Comparison of ENCODE assay signal across 28 cellular contexts in the genomic region with DNA sequence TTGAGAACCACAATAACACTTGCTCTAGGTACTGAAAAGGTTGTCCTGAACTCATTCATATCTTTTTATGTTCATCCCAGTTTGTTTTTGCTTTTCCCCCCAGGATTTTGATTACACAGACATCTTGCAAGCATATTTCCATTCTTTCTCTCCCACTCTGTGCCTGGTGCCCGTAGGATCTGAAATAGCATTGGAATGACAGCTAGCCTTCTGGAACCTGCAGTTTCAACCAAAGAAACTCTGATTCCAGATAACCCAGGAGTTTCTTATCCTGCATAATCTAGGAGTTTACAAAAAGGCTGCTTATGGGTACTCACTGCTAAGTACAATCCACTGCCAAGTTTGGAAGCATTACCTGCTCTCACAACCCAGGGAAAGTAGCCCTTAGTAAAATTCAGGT.
"Had no signal": no experiment of that assay in that cellular context is flagged by ENCODE, and none has a peak within 500 bp of the region (broad histone marks: within the 10 kb centered on the region; RNA-seq: fewer than 3 reads in every experiment).

No MANE protein-coding gene starts in this region.

- H3K4me1 Mint-ChIP-seq: activated CD4-positive, alpha-beta memory T cell treated with anti-CD3 and anti-CD28 coated beads, Interleukin-2, amount 10 ng/mL, durations not matched to agents 7 days and 5 days; central memory CD8-positive, alpha-beta T cell had no signal

- H3K27ac Mint-ChIP-seq: activated B cell treated with CpG ODN at 0.5 μM for 24 hours; activated CD4-positive, alpha-beta memory T cell treated with anti-CD3 and anti-CD28 coated beads, Interleukin-2, amount 10 ng/mL, durations not matched to agents 7 days and 5 days; activated CD4-positive, alpha-beta T cell treated with anti-CD3 and anti-CD28 coated beads, Interleukin-2, amount 10 ng/mL, durations not matched to agents 24 days and 14 days; activated naive CD8-positive, alpha-beta T cell; activated T-helper 2 cell treated with anti-CD3 and anti-CD28 coated beads, Interferon-gamma antibody, Interleukin-2, Interleukin-4, amounts not matched to agents 10 μg/mL and 5 μg/mL and 100 μg/mL, durations not matched to agents 14 hours and 24 hours and 36 hours; dendritic cell treated with granulocyte-macrophage colony-stimulating factor and Interleukin-4, amounts not matched to agents 40 ng/mL and 50 ng/mL, for 4 days; endodermal cell; T-helper 17 cell; T-helper 2 cell treated with Interferon-gamma antibody and Interleukin-4, amounts not matched to agents 5 μg/mL and 100 μg/mL, for 36 hours had no signal

- ATAC-seq: activated CD4-positive, CD25-positive, alpha-beta regulatory T cell treated with anti-CD3 and anti-CD28 coated beads, Interleukin-2, amount 50 U/mL, for 24 hours; esophagus mucosa; T-helper 17 cell had no signal

- H3K9me3 Mint-ChIP-seq: activated B cell treated with CpG ODN at 0.5 μM for 24 hours; activated CD4-positive, alpha-beta memory T cell treated with anti-CD3 and anti-CD28 coated beads, Interleukin-2, amount 10 ng/mL, durations not matched to agents 7 days and 5 days; activated CD4-positive, alpha-beta T cell treated with anti-CD3 and anti-CD28 coated beads, Interleukin-2, amount 10 ng/mL, durations not matched to agents 24 days and 14 days; activated T-helper 2 cell treated with anti-CD3 and anti-CD28 coated beads, Interferon-gamma antibody, Interleukin-2, Interleukin-4, amounts not matched to agents 10 μg/mL and 5 μg/mL and 100 μg/mL, durations not matched to agents 14 hours and 24 hours and 36 hours; central memory CD8-positive, alpha-beta T cell; dendritic cell treated with granulocyte-macrophage colony-stimulating factor and Interleukin-4, amounts not matched to agents 40 ng/mL and 50 ng/mL, for 4 days; endodermal cell; T-helper 2 cell treated with Interferon-gamma antibody and Interleukin-4, amounts not matched to agents 5 μg/mL and 100 μg/mL, for 36 hours had no signal

- H3K27me3 ChIP-seq: brain microvascular endothelial cell, dorsolateral prefrontal cortex had no signal

- H3K27me3 Mint-ChIP-seq: activated B cell treated with CpG ODN at 0.5 μM for 24 hours; activated CD4-positive, alpha-beta memory T cell treated with anti-CD3 and anti-CD28 coated beads, Interleukin-2, amount 10 ng/mL, durations not matched to agents 7 days and 5 days; activated CD4-positive, alpha-beta T cell treated with anti-CD3 and anti-CD28 coated beads, Interleukin-2, amount 10 ng/mL, durations not matched to agents 24 days and 14 days; activated naive CD8-positive, alpha-beta T cell; central memory CD8-positive, alpha-beta T cell; dendritic cell treated with granulocyte-macrophage colony-stimulating factor and Interleukin-4, amounts not matched to agents 40 ng/mL and 50 ng/mL, for 4 days; T-helper 17 cell had no signal

- H3K27ac ChIP-seq: brain microvascular endothelial cell, coronary artery, WERI-Rb-1 had no signal

- H3K4me3 Mint-ChIP-seq: activated B cell treated with CpG ODN at 0.5 μM for 24 hours; activated CD4-positive, alpha-beta memory T cell treated with anti-CD3 and anti-CD28 coated beads, Interleukin-2, amount 10 ng/mL, durations not matched to agents 7 days and 5 days; activated CD4-positive, alpha-beta T cell treated with anti-CD3 and anti-CD28 coated beads, Interleukin-2, amount 10 ng/mL, durations not matched to agents 24 days and 14 days; activated naive CD8-positive, alpha-beta T cell; central memory CD8-positive, alpha-beta T cell; dendritic cell treated with granulocyte-macrophage colony-stimulating factor and Interleukin-4, amounts not matched to agents 40 ng/mL and 50 ng/mL, for 4 days; endodermal cell; T-helper 17 cell; T-helper 2 cell treated with Interferon-gamma antibody and Interleukin-4, amounts not matched to agents 5 μg/mL and 100 μg/mL, for 36 hours had no signal

- DNase-seq: activated B cell treated with CpG ODN at 0.5 μM for 24 hours; activated CD4-positive, alpha-beta memory T cell treated with anti-CD3 and anti-CD28 coated beads, Interleukin-2, amount 10 ng/mL, durations not matched to agents 7 days and 5 days; activated CD4-positive, alpha-beta T cell treated with anti-CD3 and anti-CD28 coated beads, Interleukin-2, amount 10 ng/mL, durations not matched to agents 24 days and 14 days; activated CD8-positive, alpha-beta memory T cell treated with anti-CD3 and anti-CD28 coated beads, Interleukin-2, amount 50 U/mL, for 48 hours; activated effector memory CD4-positive, alpha-beta T cell treated with anti-CD3 and anti-CD28 coated beads, Interleukin-2, amount 50 U/mL, for 16 hours; activated naive CD4-positive, alpha-beta T cell treated with anti-CD3 and anti-CD28 coated beads, Interleukin-2, amount 50 U/mL, for 16 hours; amniotic stem cell; anterior cingulate cortex; brain microvascular endothelial cell; dorsolateral prefrontal cortex; effector memory CD4-positive, alpha-beta T cell; endodermal cell; foreskin fibroblast; head of caudate nucleus; hippocampal formation; SW 1271; T-helper 1 cell; T-helper 17 cell; T1000; WERI-Rb-1 had no signal
